ENCODE assay signal across 25 cellular contexts in genomic region chr7:444606-445005, GRCh38.
"Had no signal": no experiment of that assay in that cellular context is flagged by ENCODE, and none has a peak within 500 bp of the region (broad histone marks: within the 10 kb centered on the region; RNA-seq: fewer than 3 reads in every experiment).

No MANE protein-coding gene starts in this region.

- H3K27ac ChIP-seq: hepatocyte, sigmoid colon, thyroid gland, upper lobe of right lung had no signal

- H3K27me3 Mint-ChIP-seq: activated B cell treated with CpG ODN at 0.5 μM for 24 hours; activated CD4-positive, alpha-beta T cell treated with anti-CD3 and anti-CD28 coated beads for 36 hours; activated naive CD8-positive, alpha-beta T cell treated with anti-CD3 and anti-CD28 coated beads, Interleukin-2, amount 10 ng/mL, durations not matched to agents 7 days and 5 days had no signal

- DNase-seq: activated B cell treated with CpG ODN at 0.5 μM for 24 hours; activated CD4-positive, alpha-beta T cell treated with anti-CD3 and anti-CD28 coated beads for 36 hours; activated CD4-positive, alpha-beta T cell treated with anti-CD3 and anti-CD28 coated beads, Interleukin-2, amount 50 U/mL, for 4 hours; activated effector memory CD4-positive, alpha-beta T cell treated with Interleukin-2 at 50 U/mL for 16 hours; activated naive CD4-positive, alpha-beta T cell treated with anti-CD3 and anti-CD28 coated beads for 36 hours; activated naive CD8-positive, alpha-beta T cell treated with anti-CD3 and anti-CD28 coated beads, Interleukin-2, amount 10 ng/mL, durations not matched to agents 7 days and 5 days; activated T-cell treated with anti-CD3 and anti-CD28 coated beads, Interleukin-2, amount 50 U/mL, for 72 hours; amniotic stem cell; cortex of kidney; foreskin melanocyte; glutamatergic neuron; immature natural killer cell; natural killer cell; sigmoid colon; stimulated activated CD4-positive, alpha-beta T cell treated with anti-CD3 and anti-CD28 coated beads, Interleukin-15, amount 100 ng/mL, for 24 hours; stimulated activated CD8-positive, alpha-beta memory T cell treated with anti-CD3 and anti-CD28 coated beads, Interleukin-4, amount 100 ng/mL, for 48 hours; stimulated activated naive CD4-positive, alpha-beta T cell; T1000; thyroid gland; upper lobe of right lung had no signal

- H3K4me3 Mint-ChIP-seq: activated B cell treated with CpG ODN at 0.5 μM for 24 hours; activated CD4-positive, alpha-beta T cell treated with anti-CD3 and anti-CD28 coated beads for 36 hours; activated naive CD4-positive, alpha-beta T cell treated with anti-CD3 and anti-CD28 coated beads for 36 hours; activated naive CD8-positive, alpha-beta T cell treated with anti-CD3 and anti-CD28 coated beads, Interleukin-2, amount 10 ng/mL, durations not matched to agents 7 days and 5 days; activated T-cell treated with anti-CD3 and anti-CD28 coated beads, Interleukin-2, amount 50 U/mL, for 72 hours; immature natural killer cell; natural killer cell; T-helper 1 cell treated with Interleukin-12 subunit alpha and Interleukin-12 subunit beta and Interleukin-4 antibody, amounts not matched to agents 30 μg/mL and 1 μg/mL, for 36 hours had no signal

- H3K4me3 ChIP-seq: hepatocyte, lung, sigmoid colon, smooth muscle cell, thyroid gland, upper lobe of right lung had no signal

- H3K36me3 ChIP-seq: sigmoid colon, thyroid gland, upper lobe of right lung had no signal

- H3K27ac Mint-ChIP-seq: activated B cell treated with CpG ODN at 0.5 μM for 24 hours; activated CD4-positive, alpha-beta T cell treated with anti-CD3 and anti-CD28 coated beads for 36 hours; activated naive CD4-positive, alpha-beta T cell treated with anti-CD3 and anti-CD28 coated beads for 36 hours; activated naive CD8-positive, alpha-beta T cell treated with anti-CD3 and anti-CD28 coated beads, Interleukin-2, amount 10 ng/mL, durations not matched to agents 7 days and 5 days; activated T-cell treated with anti-CD3 and anti-CD28 coated beads, Interleukin-2, amount 50 U/mL, for 72 hours; immature natural killer cell; natural killer cell; T-helper 1 cell treated with Interleukin-12 subunit alpha and Interleukin-12 subunit beta and Interleukin-4 antibody, amounts not matched to agents 30 μg/mL and 1 μg/mL, for 36 hours had no signal

- H3K4me1 ChIP-seq: sigmoid colon, thyroid gland, upper lobe of right lung had no signal

- H3K9me3 Mint-ChIP-seq: activated B cell treated with CpG ODN at 0.5 μM for 24 hours; activated naive CD4-positive, alpha-beta T cell treated with anti-CD3 and anti-CD28 coated beads for 36 hours; activated T-cell treated with anti-CD3 and anti-CD28 coated beads, Interleukin-2, amount 50 U/mL, for 72 hours; immature natural killer cell; natural killer cell; T-helper 1 cell treated with Interleukin-12 subunit alpha and Interleukin-12 subunit beta and Interleukin-4 antibody, amounts not matched to agents 30 μg/mL and 1 μg/mL, for 36 hours had no signal

- ATAC-seq: activated CD4-positive, alpha-beta T cell treated with anti-CD3 and anti-CD28 coated beads for 36 hours; activated T-cell treated with anti-CD3 and anti-CD28 coated beads, Interleukin-2, amount 50 U/mL, for 72 hours; left lobe of liver; natural killer cell had no signal

- H3K4me2 ChIP-seq: hepatocyte, smooth muscle cell had no signal

- H3K27me3 ChIP-seq: hepatocyte, sigmoid colon, thyroid gland, upper lobe of right lung had no signal

- H3K9me3 ChIP-seq: sigmoid colon, thyroid gland, upper lobe of right lung had no signal

- H3K79me2 ChIP-seq: hepatocyte had no signal

- H3K36me3 Mint-ChIP-seq: activated naive CD8-positive, alpha-beta T cell treated with anti-CD3 and anti-CD28 coated beads, Interleukin-2, amount 10 ng/mL, durations not matched to agents 7 days and 5 days; immature natural killer cell; natural killer cell had no signal

- H2AFZ ChIP-seq: hepatocyte had no signal

- H3K4me1 Mint-ChIP-seq: activated B cell treated with CpG ODN at 0.5 μM for 24 hours; activated CD4-positive, alpha-beta T cell treated with anti-CD3 and anti-CD28 coated beads for 36 hours; immature natural killer cell; natural killer cell had no signal
